In the genomic region with DNA sequence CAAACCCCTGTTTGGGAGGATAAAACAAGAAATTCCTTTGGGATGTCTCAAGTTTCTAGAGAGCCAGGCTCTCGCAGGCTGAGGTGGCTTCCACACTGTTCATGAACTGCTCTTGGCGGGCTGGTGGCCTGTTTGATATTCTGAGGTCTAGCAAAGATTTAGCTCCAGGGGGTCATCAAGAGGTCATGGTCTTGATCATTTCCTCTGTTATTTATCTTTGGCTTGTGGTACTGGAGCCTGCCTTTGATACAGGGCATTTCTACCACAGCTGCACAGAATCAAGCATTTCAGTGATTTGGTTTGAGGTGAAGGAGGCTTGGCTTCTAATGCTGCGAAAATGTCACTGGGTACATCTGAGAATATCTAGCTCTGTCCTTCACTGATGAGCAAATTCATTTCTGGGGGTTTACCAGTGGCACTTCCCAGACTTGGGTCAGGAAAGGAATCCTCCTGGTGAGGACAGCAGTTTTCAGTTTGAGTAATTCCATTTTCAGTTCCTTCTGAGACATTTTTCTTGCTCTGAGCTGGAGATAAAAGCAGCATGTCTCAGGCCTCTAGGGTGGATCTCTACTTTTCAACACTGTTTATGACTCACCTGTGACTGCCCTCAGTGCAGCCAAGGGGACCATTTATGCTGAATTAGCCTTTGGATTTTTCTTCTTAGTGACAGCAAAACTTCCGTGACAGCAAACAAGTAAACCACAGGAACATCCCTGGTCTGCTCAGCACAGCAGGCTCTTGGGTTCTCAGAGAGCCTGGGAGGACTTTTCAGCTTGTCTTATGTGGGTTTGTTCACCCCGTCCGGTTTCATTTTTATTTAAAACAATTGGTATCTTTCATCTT, we compare ENCODE assay signal across 8 cellular contexts.
DNase-seq lines count a peak whose midpoint lies in the region; ATAC-seq, FAIRE-seq and TF ChIP-seq lines count a peak whose summit lies in the region.

No MANE protein-coding gene starts in this region.

- WGBS in small intestine, 3 donors: 59 to 83% (median 60%) methylated on average over 6 of the region's 6 CpGs
- 83% methylated on average over 6 of the region's 6 CpGs for WGBS in esophagus muscularis mucosa

- H3K27ac ChIP-seq in breast epithelium: peak overlapping the region in 1 of 2 donors; percentile 57
- peak overlapping the region; percentile 9; the same call in 1 of the 2 replicates for H3K27ac ChIP-seq in SJSA1
- H3K27ac ChIP-seq in small intestine (ENCODE audit: low read depth in 1 of 2, low read length in 1 of 2): peak overlapping the region; percentile 21 to 43
- peak overlapping the region in 2 of 4 donors; percentile 33 to 38 for H3K27ac ChIP-seq in esophagus muscularis mucosa (replicated peaks in 1 of 4)

- CTCF ChIA-PET in MCF 10A (lab: Yijun Ruan, JAX): interaction anchor here (0.6 kb wide), 1 partner anchor 8 kb away, joined by 3 read pairs; no protein-coding TSS in a partner anchor

- intact Hi-C loops in MCF 10A (cut with micrococcal nuclease) (no loop called here), breast epithelium (cut with DNase I; ENCODE audit: low total_unique reads) (no loop called here), esophagus muscularis mucosa (cut with DNase I) (no loop called here)

- no peak for FAIRE-seq in small intestine (lab: Jason Lieb, UNC)

- ATAC-seq in HG02981 (IDR thresholded peaks at IDR 0.05; ENCODE audit: unreplicated experiment): peak; percentile 88

- POLR2A ChIA-PET in MCF 10A (lab: Yijun Ruan, JAX): interaction anchor here (0.5 to 3.2 kb wide), 7 partner anchors 10 to 139 kb away, joined by 3 to 13 read pairs (median 3); no protein-coding TSS in a partner anchor

- H3K4me1 Mint-ChIP-seq in MCF 10A (ENCODE audit: insufficient read depth, unreplicated experiment): peaks cover 11% of the 10 kb centered on the region

- no TSS peak for BruUV-seq in MCF 10A (replicated peaks; lab: Mats Ljungman, UMichigan)

- no peaks in the 10 kb centered on the region for H3K4me1 ChIP-seq in breast epithelium
- peaks cover 21% of the 10 kb centered on the region for H3K4me1 ChIP-seq in SJSA1 (replicated peaks)
- peaks cover 0 to 9% of the 10 kb centered on the region in 2 donors for H3K4me1 ChIP-seq in small intestine (ENCODE audit: control insufficient read depth in 2 of 2, insufficient read depth in 1 of 2, low read depth in 1 of 2, low read length in 1 of 2)
- H3K4me1 ChIP-seq in esophagus muscularis mucosa: peaks cover 0 to 6% (median 2%) of the 10 kb centered on the region in 4 donors

- H3K27me3 Mint-ChIP-seq in MCF 10A (ENCODE audit: insufficient read depth, unreplicated experiment): no peaks in the 10 kb centered on the region

- no peaks in the 10 kb centered on the region for H3K27me3 ChIP-seq in breast epithelium
- no peaks in the 10 kb centered on the region for H3K27me3 ChIP-seq in SJSA1 (replicated peaks)
- H3K27me3 ChIP-seq in small intestine (ENCODE audit: control insufficient read depth in 2 of 2, insufficient read depth in 2 of 2, low read length in 2 of 2): no peaks in the 10 kb centered on the region
- H3K27me3 ChIP-seq in esophagus muscularis mucosa: no peaks in the 10 kb centered on the region

- no peak for TF ChIP-seq CTCF in MCF 10A (IDR thresholded peaks at IDR 0.05; ENCODE audit: unreplicated experiment)
- no peak for TF ChIP-seq CTCF in breast epithelium (IDR thresholded peaks at IDR 0.05)
- TF ChIP-seq CTCF in choroid plexus epithelial cell (conservative IDR thresholded peaks at IDR 0.05; ENCODE audit: low read depth, low read length): no peak
- TF ChIP-seq CTCF in esophagus muscularis mucosa (IDR thresholded peaks at IDR 0.05): no peak

- TF ChIP-seq POLR2A in breast epithelium (IDR thresholded peaks at IDR 0.05): no peak
- no peak for TF ChIP-seq POLR2A in esophagus muscularis mucosa (IDR thresholded peaks at IDR 0.05; ENCODE audit: low read depth)

- H3K9me3 Mint-ChIP-seq in MCF 10A (ENCODE audit: unreplicated experiment): no peaks in the 10 kb centered on the region

- DNase-seq in MCF 10A (ENCODE audit: unreplicated experiment) (peak; percentile 13), breast epithelium (ENCODE audit: low spot score in 2 of 2) (no peak), SJSA1 (ENCODE audit: low read depth in 1 of 2, low spot score in 2 of 2) (peak; percentile 58 to 65), choroid plexus epithelial cell (ENCODE audit: low read depth) (peak; percentile 73), small intestine (peak; percentile 17), esophagus muscularis mucosa (ENCODE audit: extremely low spot score) (no peak), NCI-H1930 (lab: John Stamatoyannopoulos, UW) (no peak)

- TF ChIP-seq EP300 in esophagus muscularis mucosa (IDR thresholded peaks at IDR 0.05): no peak

- H3K36me3 Mint-ChIP-seq in MCF 10A (ENCODE audit: insufficient read depth, unreplicated experiment): no peaks in the 10 kb centered on the region

- H3K9me3 ChIP-seq in breast epithelium (no peaks in the 10 kb centered on the region), SJSA1 (replicated peaks) (no peaks in the 10 kb centered on the region), small intestine (ENCODE audit: control insufficient read depth, low read depth) (no peaks in the 10 kb centered on the region), esophagus muscularis mucosa (no peaks in the 10 kb centered on the region)

- H3K36me3 ChIP-seq in breast epithelium (no peaks in the 10 kb centered on the region), SJSA1 (no peaks in the 10 kb centered on the region), small intestine (ENCODE audit: control insufficient read depth in 2 of 2, insufficient read depth in 2 of 2, low read length in 2 of 2) (no peaks in the 10 kb centered on the region), esophagus muscularis mucosa (no peaks in the 10 kb centered on the region)

- H3K4me3 Mint-ChIP-seq in MCF 10A (ENCODE audit: unreplicated experiment): no peak overlapping the region

- H3K4me3 ChIP-seq in breast epithelium (no peak overlapping the region), SJSA1 (no peak overlapping the region), choroid plexus epithelial cell (ENCODE audit: low read depth, low read length) (no peak overlapping the region), small intestine (ENCODE audit: low read depth in 1 of 2, low read length in 2 of 2) (no peak overlapping the region), esophagus muscularis mucosa (no peak overlapping the region)

- H3K27ac Mint-ChIP-seq in MCF 10A (ENCODE audit: low read depth, unreplicated experiment): peak overlapping the region; percentile 42

Comparison
In these comparisons a context has a peak if more than half of its experiments do, and no peak if none do; other contexts are left out.
1. DNase-seq: peak in MCF 10A (single experiment), SJSA1 (2 of 2), choroid plexus epithelial cell (single experiment) and small intestine (single experiment); none in breast epithelium (0 of 2), esophagus muscularis mucosa (single experiment) and NCI-H1930 (0 of 2).